ENCODE assay signal across 9 cellular contexts in genomic region chr1:24321150-24321549, GRCh38. TPM values are rescaled to one million over a fixed set of nuclear protein-coding genes. Genes with fewer than 3 reads are reported as not detected.
DNase-seq lines count a peak whose midpoint lies in the region; ATAC-seq and TF ChIP-seq lines count a peak whose summit lies in the region.
"Had no signal": no experiment of that assay in that cellular context is flagged by ENCODE, and none has a peak within 500 bp of the region (broad histone marks: within the 10 kb centered on the region; RNA-seq: fewer than 3 reads in every experiment).

No MANE protein-coding gene starts in this region.

- ATAC-seq in activated CD8-positive, alpha-beta T cell treated with anti-CD3 and anti-CD28 coated beads for 36 hours, result no peak
- no peak for ATAC-seq in HG03565 (IDR thresholded peaks at IDR 0.05; ENCODE audit: unreplicated experiment)

- H3K9me3 ChIP-seq in iPS-18c (ENCODE audit: control insufficient read depth, insufficient read depth, low read length) (peaks cover 2% of the 10 kb centered on the region), subcutaneous abdominal adipose tissue (ENCODE audit: control insufficient read depth in 5 of 5, low read length in 5 of 5) (no peaks in the 10 kb centered on the region), A673 (ENCODE audit: low read depth, low read length, poor library complexity, severe bottlenecking) (no peaks in the 10 kb centered on the region)

- H3K27me3 ChIP-seq in subcutaneous abdominal adipose tissue (ENCODE audit: control insufficient read depth in 5 of 5, insufficient read depth in 4 of 5, low read length in 5 of 5) (peaks cover 10 to 31% (median 15%) of the 10 kb centered on the region in 5 donors), A673 (replicated peaks; ENCODE audit: insufficient read depth, low read depth, low read length, poor library complexity) (no peaks in the 10 kb centered on the region)

- POLR2A ChIA-PET in activated CD8-positive, alpha-beta T cell treated with anti-CD3 and anti-CD28 coated beads for 36 hours (lab: Charles Lee), result interaction anchor here (0.6 to 1.4 kb wide), 4 partner anchors 9 to 131 kb away, joined by 3 to 5 read pairs (median 3); no protein-coding TSS in a partner anchor
- POLR2A ChIA-PET in A673 (lab: Charles Lee; ENCODE audit: low non-redundant PET), result no interaction called here

- peak overlapping the region in 1 of 5 donors; percentile 30 for H3K9ac ChIP-seq in subcutaneous abdominal adipose tissue (ENCODE audit: low read length in 5 of 5)

- CTCF ChIA-PET in activated CD8-positive, alpha-beta T cell treated with anti-CD3 and anti-CD28 coated beads for 36 hours (lab: Charles Lee), result interaction anchor here (1.2 to 3.7 kb wide), 7 partner anchors 10 to 171 kb away, joined by 3 to 29 read pairs (median 7); no protein-coding TSS in a partner anchor
- CTCF ChIA-PET in A673 (lab: Charles Lee), result interaction anchor here (1.5 kb wide), 1 partner anchor 70 kb away, joined by 3 read pairs; no protein-coding TSS in a partner anchor

- peak overlapping the region; percentile 63 for H3K4me3 Mint-ChIP-seq in activated CD4-positive, alpha-beta T cell treated with anti-CD3 and anti-CD28 coated beads, Interleukin-2, amount 10 ng/mL, durations not matched to agents 24 days and 14 days
- H3K4me3 Mint-ChIP-seq in activated CD8-positive, alpha-beta T cell treated with anti-CD3 and anti-CD28 coated beads for 36 hours, result peak overlapping the region; percentile 41

- H3K4me3 ChIP-seq in iPS-18c (ENCODE audit: insufficient read depth, low read depth, low read length) (peak overlapping the region; percentile 67), subcutaneous abdominal adipose tissue (ENCODE audit: low read depth in 1 of 5, low read length in 5 of 5) (peak overlapping the region in 4 of 5 donors; percentile 63 to 76 (median 69)), A673 (ENCODE audit: low read depth, low read length, poor library complexity, severe bottlenecking) (no peak overlapping the region)

- no TSS peak for BruUV-seq in A673 (replicated peaks; lab: Mats Ljungman, UMichigan)

- H3K27me3 Mint-ChIP-seq in activated CD4-positive, alpha-beta T cell treated with anti-CD3 and anti-CD28 coated beads, Interleukin-2, amount 10 ng/mL, durations not matched to agents 24 days and 14 days, result peaks cover 88% of the 10 kb centered on the region
- peaks cover 69% of the 10 kb centered on the region for H3K27me3 Mint-ChIP-seq in activated CD8-positive, alpha-beta T cell treated with anti-CD3 and anti-CD28 coated beads for 36 hours

- intact Hi-C loops in activated CD4-positive, alpha-beta T cell treated with anti-CD3 and anti-CD28 coated beads, Interleukin-2, amount 10 ng/mL, durations not matched to agents 24 days and 14 days (cut with micrococcal nuclease), result no loop called here
- intact Hi-C loops in activated CD8-positive, alpha-beta T cell treated with anti-CD3 and anti-CD28 coated beads for 36 hours (cut with micrococcal nuclease), result loop anchor here (5.0 kb wide), 1 partner anchor 71 kb away; no protein-coding TSS in a partner anchor
- intact Hi-C loops in A673 (cut with micrococcal nuclease; ENCODE audit: unreplicated experiment), result no loop called here

- H3K36me3 ChIP-seq in subcutaneous abdominal adipose tissue (ENCODE audit: control insufficient read depth in 5 of 5, insufficient read depth in 5 of 5, low read length in 5 of 5) (no peaks in the 10 kb centered on the region), A673 (ENCODE audit: insufficient read depth, low read length, poor library complexity, severe bottlenecking) (no peaks in the 10 kb centered on the region)

- TF ChIP-seq CTCF in activated CD8-positive, alpha-beta T cell treated with anti-CD3 and anti-CD28 coated beads for 36 hours (IDR thresholded peaks at IDR 0.05), result no peak
- TF ChIP-seq CTCF in A673 (conservative IDR thresholded peaks at IDR 0.05; ENCODE audit: low read depth, low read length), result no peak

- H3K36me3 Mint-ChIP-seq in activated CD4-positive, alpha-beta T cell treated with anti-CD3 and anti-CD28 coated beads, Interleukin-2, amount 10 ng/mL, durations not matched to agents 24 days and 14 days (ENCODE audit: low read depth), result no peaks in the 10 kb centered on the region
- no peaks in the 10 kb centered on the region for H3K36me3 Mint-ChIP-seq in activated CD8-positive, alpha-beta T cell treated with anti-CD3 and anti-CD28 coated beads for 36 hours (ENCODE audit: low read depth)

- H3K27ac Mint-ChIP-seq in activated CD4-positive, alpha-beta T cell treated with anti-CD3 and anti-CD28 coated beads, Interleukin-2, amount 10 ng/mL, durations not matched to agents 24 days and 14 days, result no peak overlapping the region
- H3K27ac Mint-ChIP-seq in activated CD8-positive, alpha-beta T cell treated with anti-CD3 and anti-CD28 coated beads for 36 hours, result no peak overlapping the region

- H3K9me3 Mint-ChIP-seq in activated CD4-positive, alpha-beta T cell treated with anti-CD3 and anti-CD28 coated beads, Interleukin-2, amount 10 ng/mL, durations not matched to agents 24 days and 14 days, result no peaks in the 10 kb centered on the region
- H3K9me3 Mint-ChIP-seq in activated CD8-positive, alpha-beta T cell treated with anti-CD3 and anti-CD28 coated beads for 36 hours, result no peaks in the 10 kb centered on the region

- H3K4me1 ChIP-seq in subcutaneous abdominal adipose tissue (ENCODE audit: control insufficient read depth in 5 of 5, insufficient read depth in 5 of 5, low read length in 5 of 5) (peaks cover 0 to 27% (median 21%) of the 10 kb centered on the region in 5 donors), A673 (ENCODE audit: insufficient read depth, low read length, poor library complexity, severe bottlenecking) (peaks cover 31% of the 10 kb centered on the region)

- no peak for DNase-seq in activated CD4-positive, alpha-beta T cell treated with anti-CD3 and anti-CD28 coated beads, Interleukin-2, amount 10 ng/mL, durations not matched to agents 24 days and 14 days
- no peak for DNase-seq in activated CD4-positive, alpha-beta T cell treated with anti-CD3 and anti-CD28 coated beads for 48 hours
- peak; percentile 24 for DNase-seq in activated CD8-positive, alpha-beta T cell treated with anti-CD3 and anti-CD28 coated beads for 36 hours
- DNase-seq in A673 (ENCODE audit: low spot score) (no peak), retina (no peak)
- DNase-seq: NCI-H1105 had no signal

- H3K27ac ChIP-seq in subcutaneous abdominal adipose tissue (ENCODE audit: low read depth, low read length) (no peak overlapping the region), A673 (ENCODE audit: low read depth, low read length, poor library complexity, severe bottlenecking) (no peak overlapping the region)

- H3K4me1 Mint-ChIP-seq in activated CD4-positive, alpha-beta T cell treated with anti-CD3 and anti-CD28 coated beads, Interleukin-2, amount 10 ng/mL, durations not matched to agents 24 days and 14 days, result peaks cover 34% of the 10 kb centered on the region
- H3K4me1 Mint-ChIP-seq in activated CD8-positive, alpha-beta T cell treated with anti-CD3 and anti-CD28 coated beads for 36 hours (ENCODE audit: low read depth), result peaks cover 41% of the 10 kb centered on the region

RNA-seq across cellular contexts. Expression of gene GRHL3, which starts 2.0 kb away (rescaled TPM):
- not detected in 2 replicates for total RNA-seq in activated CD4-positive, alpha-beta T cell treated with anti-CD3 and anti-CD28 coated beads, Interleukin-2, amount 10 ng/mL, durations not matched to agents 24 days and 14 days
- not detected for total RNA-seq in activated CD8-positive, alpha-beta T cell treated with anti-CD3 and anti-CD28 coated beads for 36 hours
- 0.20 TPM in 1 of 2 replicates, not detected in the other for total RNA-seq in A673 (2021)
